ENCODE assay signal across 1 cellular context in the genomic region with DNA sequence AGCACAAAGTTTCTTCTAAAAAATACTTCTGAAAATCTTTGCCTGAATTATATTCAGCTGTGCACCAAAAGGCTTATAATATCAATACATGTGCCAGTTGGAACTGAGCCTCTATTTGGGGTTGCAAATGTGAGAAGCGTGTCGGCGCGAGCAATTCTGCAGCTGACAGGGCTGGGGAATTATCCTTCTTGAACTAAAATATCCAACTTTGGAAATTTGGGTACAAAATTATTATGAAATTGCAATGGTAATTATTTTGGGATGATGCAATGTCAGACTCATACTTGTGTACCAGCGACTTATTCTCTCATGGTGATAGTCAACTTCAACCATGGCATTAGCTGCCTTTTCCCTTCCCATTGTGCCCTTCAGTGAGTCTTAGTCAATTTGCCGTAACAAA.
TF ChIP-seq lines count a peak whose summit lies in the region.

No MANE protein-coding gene starts in this region.

TF ChIP-seq in K562, 482 proteins besides CTCF, POLR2A, EP300 and RAD21 (continued from another document):
- TF ChIP-seq, protein P1, sequence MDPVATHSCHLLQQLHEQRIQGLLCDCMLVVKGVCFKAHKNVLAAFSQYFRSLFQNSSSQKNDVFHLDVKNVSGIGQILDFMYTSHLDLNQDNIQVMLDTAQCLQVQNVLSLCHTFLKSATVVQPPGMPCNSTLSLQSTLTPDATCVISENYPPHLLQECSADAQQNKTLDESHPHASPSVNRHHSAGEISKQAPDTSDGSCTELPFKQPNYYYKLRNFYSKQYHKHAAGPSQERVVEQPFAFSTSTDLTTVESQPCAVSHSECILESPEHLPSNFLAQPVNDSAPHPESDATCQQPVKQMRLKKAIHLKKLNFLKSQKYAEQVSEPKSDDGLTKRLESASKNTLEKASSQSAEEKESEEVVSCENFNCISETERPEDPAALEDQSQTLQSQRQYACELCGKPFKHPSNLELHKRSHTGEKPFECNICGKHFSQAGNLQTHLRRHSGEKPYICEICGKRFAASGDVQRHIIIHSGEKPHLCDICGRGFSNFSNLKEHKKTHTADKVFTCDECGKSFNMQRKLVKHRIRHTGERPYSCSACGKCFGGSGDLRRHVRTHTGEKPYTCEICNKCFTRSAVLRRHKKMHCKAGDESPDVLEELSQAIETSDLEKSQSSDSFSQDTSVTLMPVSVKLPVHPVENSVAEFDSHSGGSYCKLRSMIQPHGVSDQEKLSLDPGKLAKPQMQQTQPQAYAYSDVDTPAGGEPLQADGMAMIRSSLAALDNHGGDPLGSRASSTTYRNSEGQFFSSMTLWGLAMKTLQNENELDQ (CRISPR knock-in tag; IDR thresholded peaks at IDR 0.05; ENCODE audit: borderline replicate concordance): no peak
- TF ChIP-seq POLR3A (IDR thresholded peaks at IDR 0.05; ENCODE audit: borderline replicate concordance, extremely low read depth, insufficient read depth, insufficient read length): no peak
- TF ChIP-seq, protein P2, sequence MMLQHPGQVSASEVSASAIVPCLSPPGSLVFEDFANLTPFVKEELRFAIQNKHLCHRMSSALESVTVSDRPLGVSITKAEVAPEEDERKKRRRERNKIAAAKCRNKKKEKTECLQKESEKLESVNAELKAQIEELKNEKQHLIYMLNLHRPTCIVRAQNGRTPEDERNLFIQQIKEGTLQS (IDR thresholded peaks at IDR 0.05): peak; percentile 54
- TF ChIP-seq, protein P2 (CRISPR knock-in tag; conservative IDR thresholded peaks at IDR 0.05): no peak
- no peak for TF ChIP-seq ZNF263 (CRISPR knock-in tag; IDR thresholded peaks at IDR 0.05; ENCODE audit: borderline replicate concordance)
- TF ChIP-seq, protein P3, sequence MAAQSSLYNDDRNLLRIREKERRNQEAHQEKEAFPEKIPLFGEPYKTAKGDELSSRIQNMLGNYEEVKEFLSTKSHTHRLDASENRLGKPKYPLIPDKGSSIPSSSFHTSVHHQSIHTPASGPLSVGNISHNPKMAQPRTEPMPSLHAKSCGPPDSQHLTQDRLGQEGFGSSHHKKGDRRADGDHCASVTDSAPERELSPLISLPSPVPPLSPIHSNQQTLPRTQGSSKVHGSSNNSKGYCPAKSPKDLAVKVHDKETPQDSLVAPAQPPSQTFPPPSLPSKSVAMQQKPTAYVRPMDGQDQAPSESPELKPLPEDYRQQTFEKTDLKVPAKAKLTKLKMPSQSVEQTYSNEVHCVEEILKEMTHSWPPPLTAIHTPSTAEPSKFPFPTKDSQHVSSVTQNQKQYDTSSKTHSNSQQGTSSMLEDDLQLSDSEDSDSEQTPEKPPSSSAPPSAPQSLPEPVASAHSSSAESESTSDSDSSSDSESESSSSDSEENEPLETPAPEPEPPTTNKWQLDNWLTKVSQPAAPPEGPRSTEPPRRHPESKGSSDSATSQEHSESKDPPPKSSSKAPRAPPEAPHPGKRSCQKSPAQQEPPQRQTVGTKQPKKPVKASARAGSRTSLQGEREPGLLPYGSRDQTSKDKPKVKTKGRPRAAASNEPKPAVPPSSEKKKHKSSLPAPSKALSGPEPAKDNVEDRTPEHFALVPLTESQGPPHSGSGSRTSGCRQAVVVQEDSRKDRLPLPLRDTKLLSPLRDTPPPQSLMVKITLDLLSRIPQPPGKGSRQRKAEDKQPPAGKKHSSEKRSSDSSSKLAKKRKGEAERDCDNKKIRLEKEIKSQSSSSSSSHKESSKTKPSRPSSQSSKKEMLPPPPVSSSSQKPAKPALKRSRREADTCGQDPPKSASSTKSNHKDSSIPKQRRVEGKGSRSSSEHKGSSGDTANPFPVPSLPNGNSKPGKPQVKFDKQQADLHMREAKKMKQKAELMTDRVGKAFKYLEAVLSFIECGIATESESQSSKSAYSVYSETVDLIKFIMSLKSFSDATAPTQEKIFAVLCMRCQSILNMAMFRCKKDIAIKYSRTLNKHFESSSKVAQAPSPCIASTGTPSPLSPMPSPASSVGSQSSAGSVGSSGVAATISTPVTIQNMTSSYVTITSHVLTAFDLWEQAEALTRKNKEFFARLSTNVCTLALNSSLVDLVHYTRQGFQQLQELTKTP (IDR thresholded peaks at IDR 0.05; ENCODE audit: low read depth in 1 of 2, partially characterized antibody in 2 of 2): no peak
- no peak for TF ChIP-seq BRD9 (IDR thresholded peaks at IDR 0.05; ENCODE audit: low read depth, partially characterized antibody)
- no peak for TF ChIP-seq PTRF (tag; IDR thresholded peaks at IDR 0.05)
